Comparison of ENCODE assay signal across 1 cellular context in genomic region chr16:89444151-89444723, GRCh38.
TF ChIP-seq lines count a peak whose summit lies in the region.

No MANE protein-coding gene starts in this region.

TF ChIP-seq in SK-N-SH, 30 proteins besides CTCF, POLR2A, EP300 and RAD21 (continued from another document):
- TF ChIP-seq USF1 (IDR thresholded peaks at IDR 0.05; ENCODE audit: borderline replicate concordance, low read depth) = no peak
- no peak for TF ChIP-seq RFX5 (IDR thresholded peaks at IDR 0.05; ENCODE audit: low read length)
- no peak for TF ChIP-seq REST (IDR thresholded peaks at IDR 0.05; ENCODE audit: low read depth, low read length)
- TF ChIP-seq TAF1 (IDR thresholded peaks at IDR 0.05; ENCODE audit: borderline replicate concordance, low read depth, low read length) = no peak
